In the genomic region with DNA sequence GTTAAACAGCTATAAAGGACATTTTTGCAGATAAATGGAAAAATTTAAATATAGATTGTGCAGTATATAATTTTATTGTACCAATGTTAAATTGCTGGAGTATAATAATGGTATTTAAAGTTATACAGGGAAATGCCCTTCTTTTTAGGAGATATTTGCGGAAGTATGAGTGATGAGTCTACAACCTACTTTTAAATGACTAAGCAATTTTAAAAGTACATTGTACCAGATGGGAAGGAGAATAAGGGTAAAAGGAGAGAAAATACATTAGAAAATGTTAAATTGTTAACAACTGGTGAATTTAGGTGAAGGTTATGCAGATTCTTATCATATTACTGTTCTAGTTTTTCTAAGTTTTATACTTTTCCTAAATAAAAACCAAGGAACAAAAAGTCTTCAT, we compare ENCODE assay signal across 1 cellular context.
A peak's percentile ranks its signal among the peaks of the same experiment; 100 is the strongest.
TF ChIP-seq lines count a peak whose summit lies in the region.

No MANE protein-coding gene starts in this region.

TF ChIP-seq in IMR-90, 13 proteins besides CTCF, POLR2A, EP300 and RAD21:
- TF ChIP-seq MAFK (IDR thresholded peaks at IDR 0.05; ENCODE audit: low read depth, low read length), result peak; percentile 63
- peak; percentile 78 for TF ChIP-seq NFE2L2 (IDR thresholded peaks at IDR 0.05; ENCODE audit: low read depth, low read length)
- TF ChIP-seq CEBPB (IDR thresholded peaks at IDR 0.05; ENCODE audit: low read depth, low read length), result no peak
